11 cellular contexts compared by ENCODE assay signal in the genomic region with DNA sequence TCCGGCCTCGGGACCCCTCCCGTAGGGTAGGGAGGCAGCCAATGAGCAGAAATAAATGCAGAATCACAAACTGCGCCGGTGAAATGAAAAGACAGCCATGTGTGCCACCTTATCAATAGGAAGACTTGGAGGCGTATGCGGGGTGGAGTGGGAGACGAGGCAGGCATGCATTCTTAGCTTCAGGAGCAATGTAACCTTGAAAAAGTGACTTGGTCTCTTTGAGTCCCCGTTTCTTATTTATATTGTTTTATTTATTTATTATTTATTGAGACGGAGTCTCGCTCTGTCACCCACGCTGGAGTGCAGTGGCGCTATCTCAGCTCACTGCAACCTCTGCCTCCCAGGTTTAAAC. TPM values are rescaled to one million over a fixed set of nuclear protein-coding genes. Genes with fewer than 3 reads are reported as not detected.
DNase-seq lines count a peak whose midpoint lies in the region; ATAC-seq and TF ChIP-seq lines count a peak whose summit lies in the region.
"Had no signal": no experiment of that assay in that cellular context is flagged by ENCODE, and none has a peak within 500 bp of the region (broad histone marks: within the 10 kb centered on the region; RNA-seq: fewer than 3 reads in every experiment).

No MANE protein-coding gene starts in this region.

- H3K9me2 ChIP-seq in SU-DHL-6 (replicated peaks; ENCODE audit: insufficient read depth, low read length), result no peaks in the 10 kb centered on the region

- H3K4me1 Mint-ChIP-seq in activated CD4-positive, alpha-beta T cell treated with anti-CD3 and anti-CD28 coated beads for 36 hours, result peaks cover 19% of the 10 kb centered on the region
- peaks cover 27% of the 10 kb centered on the region for H3K4me1 Mint-ChIP-seq in stimulated activated naive CD8-positive, alpha-beta T cell treated with anti-CD3 and anti-CD28 coated beads, Interleukin-15, amount 100 ng/mL, for 72 hours

- H3K27ac Mint-ChIP-seq in activated CD4-positive, alpha-beta T cell treated with anti-CD3 and anti-CD28 coated beads for 36 hours, result no peak overlapping the region
- H3K27ac Mint-ChIP-seq in stimulated activated naive CD8-positive, alpha-beta T cell treated with anti-CD3 and anti-CD28 coated beads, Interleukin-15, amount 100 ng/mL, for 72 hours, result no peak overlapping the region

- DNase-seq in activated CD4-positive, alpha-beta T cell treated with anti-CD3 and anti-CD28 coated beads for 36 hours, result no peak
- no peak for DNase-seq in activated CD4-positive, alpha-beta T cell treated with anti-CD3 and anti-CD28 coated beads, Interleukin-2, amount 50 U/mL, for 4 hours
- DNase-seq in right atrium auricular region (ENCODE audit: low spot score) (no peak), EL (no peak)
- no peak for DNase-seq in stimulated activated naive CD8-positive, alpha-beta T cell treated with anti-CD3 and anti-CD28 coated beads, Interleukin-15, amount 100 ng/mL, for 72 hours
- DNase-seq: SIG-M5 had no signal

- POLR2A ChIA-PET in activated CD4-positive, alpha-beta T cell treated with anti-CD3 and anti-CD28 coated beads for 36 hours (lab: Charles Lee), result interaction anchor here (0.6 to 1.3 kb wide), 7 partner anchors 19 to 291 kb away, joined by 3 to 5 read pairs (median 3); a partner anchor contains a TSS

- H3K36me3 Mint-ChIP-seq in activated CD4-positive, alpha-beta T cell treated with anti-CD3 and anti-CD28 coated beads for 36 hours (ENCODE audit: low read depth), result peaks cover 3% of the 10 kb centered on the region

- no peaks in the 10 kb centered on the region for H3K27me3 ChIP-seq in SU-DHL-6 (ENCODE audit: low read length)
- H3K27me3 ChIP-seq in right atrium auricular region, result no peaks in the 10 kb centered on the region
- H3K27me3 ChIP-seq: adrenal gland, thyroid gland had no signal

- H3K4me3 ChIP-seq in SU-DHL-6 (ENCODE audit: insufficient read depth, low read length, poor library complexity, severe bottlenecking), result no peak overlapping the region
- peak overlapping the region in 1 of 2 donors; percentile 53 for H3K4me3 ChIP-seq in right atrium auricular region

- H4K20me1 ChIP-seq in SU-DHL-6 (ENCODE audit: low read depth, low read length), result no peaks in the 10 kb centered on the region

- peaks cover under 1% of the 10 kb centered on the region for H3K27me3 Mint-ChIP-seq in activated CD4-positive, alpha-beta T cell treated with anti-CD3 and anti-CD28 coated beads for 36 hours
- H3K27me3 Mint-ChIP-seq in stimulated activated naive CD8-positive, alpha-beta T cell treated with anti-CD3 and anti-CD28 coated beads, Interleukin-15, amount 100 ng/mL, for 72 hours, result no peaks in the 10 kb centered on the region

- H3K4me1 ChIP-seq in right atrium auricular region, result peaks cover 0 to 10% of the 10 kb centered on the region in 2 donors
- H3K4me1 ChIP-seq: adrenal gland, thyroid gland had no signal

- ATAC-seq in activated CD4-positive, alpha-beta T cell treated with anti-CD3 and anti-CD28 coated beads for 36 hours, result no peak
- no peak for ATAC-seq in stimulated activated naive CD8-positive, alpha-beta T cell treated with anti-CD3 and anti-CD28 coated beads, Interleukin-15, amount 100 ng/mL, for 72 hours
- ATAC-seq in HG03565 (IDR thresholded peaks at IDR 0.05; ENCODE audit: unreplicated experiment), result no peak
- ATAC-seq in HG03159 (IDR thresholded peaks at IDR 0.05; ENCODE audit: unreplicated experiment), result no peak

- H3K9me3 ChIP-seq in SU-DHL-6 (ENCODE audit: insufficient read depth, low read length) (no peaks in the 10 kb centered on the region), right atrium auricular region (no peaks in the 10 kb centered on the region)
- H3K9me3 ChIP-seq: adrenal gland, thyroid gland had no signal

- peaks cover 3% of the 10 kb centered on the region for H3K9me3 Mint-ChIP-seq in activated CD4-positive, alpha-beta T cell treated with anti-CD3 and anti-CD28 coated beads for 36 hours (ENCODE audit: low read depth)
- H3K9me3 Mint-ChIP-seq in stimulated activated naive CD8-positive, alpha-beta T cell treated with anti-CD3 and anti-CD28 coated beads, Interleukin-15, amount 100 ng/mL, for 72 hours, result peaks cover 7 to 8% of the 10 kb centered on the region in 2 donors

- CTCF ChIA-PET in activated CD4-positive, alpha-beta T cell treated with anti-CD3 and anti-CD28 coated beads for 36 hours (lab: Charles Lee), result interaction anchor here (0.6 to 2.4 kb wide), 34 partner anchors 8 to 1030 kb away, joined by 3 to 30 read pairs (median 4); a partner anchor contains a TSS

- peak overlapping the region; percentile 53; the same call in 1 of the 2 replicates for H3K9ac ChIP-seq in SU-DHL-6 (ENCODE audit: low read length)

- peak overlapping the region; percentile 65 for H3K4me3 Mint-ChIP-seq in activated CD4-positive, alpha-beta T cell treated with anti-CD3 and anti-CD28 coated beads for 36 hours
- H3K4me3 Mint-ChIP-seq in stimulated activated naive CD8-positive, alpha-beta T cell treated with anti-CD3 and anti-CD28 coated beads, Interleukin-15, amount 100 ng/mL, for 72 hours, result peak overlapping the region; percentile 75 to 76

- H3K4me2 ChIP-seq in SU-DHL-6 (ENCODE audit: low read depth, low read length, poor library complexity, severe bottlenecking), result peak overlapping the region; percentile 66

- TF ChIP-seq CTCF in SU-DHL-6 (IDR thresholded peaks at IDR 0.05; ENCODE audit: insufficient read depth, low read length, poor library complexity, severe bottlenecking), result no peak
- peak in 1 of 2 donors; percentile 5 for TF ChIP-seq CTCF in right atrium auricular region (IDR thresholded peaks at IDR 0.05)

- H3K79me2 ChIP-seq in SU-DHL-6 (ENCODE audit: insufficient read depth, low read length), result no peaks in the 10 kb centered on the region

- H3K27ac ChIP-seq in SU-DHL-6 (ENCODE audit: low read depth, low read length) (no peak overlapping the region), right atrium auricular region (peak overlapping the region; percentile 75)
- H3K27ac ChIP-seq: thyroid gland had no signal

- H3K36me3 ChIP-seq in SU-DHL-6 (ENCODE audit: low read length) (no peaks in the 10 kb centered on the region), right atrium auricular region (no peaks in the 10 kb centered on the region)
- H3K36me3 ChIP-seq: adrenal gland, thyroid gland had no signal

- intact Hi-C loops in activated CD4-positive, alpha-beta T cell treated with anti-CD3 and anti-CD28 coated beads for 36 hours (cut with DNase I, micrococcal nuclease), result loop anchor here (1.0 to 10.0 kb wide), 5 partner anchors 37 to 363 kb away; a partner anchor contains a TSS

- peak overlapping the region; percentile 98 for H2AFZ ChIP-seq in SU-DHL-6 (ENCODE audit: low read depth, low read length, severe bottlenecking)

- no peaks in the 10 kb centered on the region for H3F3A ChIP-seq in SU-DHL-6 (ENCODE audit: insufficient read depth)

RNA-seq across cellular contexts. Expression of a gene that starts 16.0 kb away (rescaled TPM):
- total RNA-seq in activated CD4-positive, alpha-beta T cell treated with anti-CD3 and anti-CD28 coated beads for 36 hours, result under 1 TPM; 0.32 to 0.34 TPM
- 1 to 10 TPM; 3.3 to 6.7 TPM for total RNA-seq in right atrium auricular region

RNA-seq across cellular contexts. Expression of a gene that starts 19.2 kb away (rescaled TPM):
- 10 to 100 TPM in 1 of 2 experiments, 1 to 10 TPM in 1; 8.2 to 14.8 TPM for total RNA-seq in activated CD4-positive, alpha-beta T cell treated with anti-CD3 and anti-CD28 coated beads for 36 hours
- total RNA-seq in right atrium auricular region, result 1 to 10 TPM; 2.3 to 7.0 TPM

RNA-seq across cellular contexts. Expression of a gene that starts 27.8 kb away (rescaled TPM):
- total RNA-seq in activated CD4-positive, alpha-beta T cell treated with anti-CD3 and anti-CD28 coated beads for 36 hours, result 1 to 10 TPM; 5.6 to 6.8 TPM
- total RNA-seq in right atrium auricular region, result 10 to 100 TPM in 1 of 2 donors, 1 to 10 TPM in 1; 5.6 to 13.2 TPM

RNA-seq across cellular contexts. Expression of a gene that starts 32.7 kb away (rescaled TPM):
- total RNA-seq in activated CD4-positive, alpha-beta T cell treated with anti-CD3 and anti-CD28 coated beads for 36 hours, result not detected
- 100 to 1,000 TPM; 111 to 172 TPM for total RNA-seq in right atrium auricular region
- total RNA-seq: adrenal gland, thyroid gland had no signal

RNA-seq across cellular contexts. Expression of a gene that starts 39.7 kb away (rescaled TPM):
- not detected for total RNA-seq in activated CD4-positive, alpha-beta T cell treated with anti-CD3 and anti-CD28 coated beads for 36 hours
- total RNA-seq in right atrium auricular region, result not detected
- total RNA-seq: adrenal gland, thyroid gland had no signal
